Comparison of ENCODE assay signal across 28 cellular contexts in the genomic region with DNA sequence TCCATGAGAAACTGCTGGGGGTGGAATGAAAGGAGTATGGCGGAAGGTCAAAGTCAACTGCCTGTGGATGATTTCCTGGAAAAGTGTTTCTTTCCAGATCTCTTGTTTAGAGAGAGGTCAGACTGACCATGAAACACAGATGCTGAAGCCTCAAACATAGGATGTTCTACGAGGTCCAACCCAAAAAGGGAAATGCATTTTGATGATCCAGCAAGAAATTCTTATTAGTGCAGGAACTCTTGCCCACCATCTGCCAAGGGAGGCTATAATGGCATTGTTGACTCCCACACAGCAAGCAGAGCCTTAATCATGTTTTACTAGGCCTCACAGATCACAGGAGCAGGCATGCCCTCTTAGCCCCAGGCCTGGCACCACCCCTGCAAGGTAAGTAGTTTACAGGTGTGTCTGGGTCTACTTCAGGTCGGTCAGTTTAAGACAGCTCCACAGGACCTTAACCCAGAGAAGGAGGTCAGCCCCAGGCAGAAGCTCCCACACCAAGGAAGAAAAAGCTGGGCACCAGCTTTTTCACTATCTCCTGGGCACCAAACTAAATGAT.
"Had no signal": no experiment of that assay in that cellular context is flagged by ENCODE, and none has a peak within 500 bp of the region (broad histone marks: within the 10 kb centered on the region; RNA-seq: fewer than 3 reads in every experiment).

No MANE protein-coding gene starts in this region.

- H3K36me3 ChIP-seq: breast epithelium, heart left ventricle, left lung, lower lobe of right lung, pancreas, transverse colon had no signal

- H3K4me3 ChIP-seq: breast epithelium, heart left ventricle, left lung, lower lobe of right lung, pancreas, psoas muscle, smooth muscle cell, testis, transverse colon had no signal

- H3K27ac Mint-ChIP-seq: activated B cell treated with CpG ODN at 0.5 μM for 24 hours; activated CD8-positive, alpha-beta T cell treated with anti-CD3 and anti-CD28 coated beads for 36 hours; activated naive CD4-positive, alpha-beta T cell treated with anti-CD3 and anti-CD28 coated beads, Interleukin-2, amount 50 U/mL, for 72 hours; nephron progenitor cell; T-helper 2 cell treated with Interferon-gamma antibody and Interleukin-4, amounts not matched to agents 5 μg/mL and 100 μg/mL, for 36 hours had no signal

- H3K4me2 ChIP-seq: smooth muscle cell had no signal

- FAIRE-seq: colon, pancreas had no signal

- H3K9me3 ChIP-seq: breast epithelium, pancreas, psoas muscle, testis, transverse colon had no signal

- H3K27me3 ChIP-seq: breast epithelium, heart left ventricle, left lung, pancreas, testis, transverse colon had no signal

- H3K9me3 Mint-ChIP-seq: T-helper 2 cell treated with Interferon-gamma antibody and Interleukin-4, amounts not matched to agents 5 μg/mL and 100 μg/mL, for 36 hours had no signal

- H3K4me3 Mint-ChIP-seq: activated B cell treated with CpG ODN at 0.5 μM for 24 hours; activated CD8-positive, alpha-beta T cell treated with anti-CD3 and anti-CD28 coated beads for 36 hours; central memory CD8-positive, alpha-beta T cell; nephron progenitor cell; T-helper 2 cell treated with Interferon-gamma antibody and Interleukin-4, amounts not matched to agents 5 μg/mL and 100 μg/mL, for 36 hours had no signal

- H3K4me1 ChIP-seq: breast epithelium, heart left ventricle, left lung, lower lobe of right lung, pancreas, psoas muscle, testis had no signal

- DNase-seq: activated B cell treated with CpG ODN at 0.5 μM for 24 hours; activated CD4-positive, alpha-beta T cell treated with anti-CD3 and anti-CD28 coated beads, Interleukin-2, amount 50 U/mL, for 1 hour; activated CD8-positive, alpha-beta T cell treated with anti-CD3 and anti-CD28 coated beads for 36 hours; activated naive CD4-positive, alpha-beta T cell; activated T-cell treated with anti-CD3 and anti-CD28 coated beads, Interleukin-2, amount 50 U/mL, for 48 hours; dermis blood vessel endothelial cell; effector CD4-positive, alpha-beta T cell; erythroblast; foreskin fibroblast; heart left ventricle; left lung; lower lobe of right lung; mesendoderm; nephron progenitor cell; pancreas; psoas muscle; stimulated activated CD4-positive, alpha-beta T cell treated with anti-CD3 and anti-CD28 coated beads, Interleukin-15, amount 100 ng/mL, for 24 hours; stimulated activated CD4-positive, alpha-beta T cell treated with anti-CD3 and anti-CD28 coated beads, Interleukin-2, amount 100 ng/mL, for 24 hours; stimulated activated naive CD4-positive, alpha-beta T cell treated with Interleukin-2 at 50 U/mL for 16 hours; T-helper 1 cell; testis; transverse colon had no signal

- H3K4me1 Mint-ChIP-seq: activated B cell treated with CpG ODN at 0.5 μM for 24 hours; central memory CD8-positive, alpha-beta T cell; nephron progenitor cell had no signal

- H3K27ac ChIP-seq: heart left ventricle, left lung, lower lobe of right lung, pancreas, psoas muscle, testis had no signal

- ATAC-seq: activated CD8-positive, alpha-beta T cell treated with anti-CD3 and anti-CD28 coated beads for 36 hours; activated naive CD4-positive, alpha-beta T cell treated with anti-CD3 and anti-CD28 coated beads, Interleukin-2, amount 50 U/mL, for 72 hours; heart left ventricle; left lung; lower lobe of right lung; pancreas; psoas muscle had no signal
